9 cellular contexts compared by ENCODE assay signal in the genomic region with DNA sequence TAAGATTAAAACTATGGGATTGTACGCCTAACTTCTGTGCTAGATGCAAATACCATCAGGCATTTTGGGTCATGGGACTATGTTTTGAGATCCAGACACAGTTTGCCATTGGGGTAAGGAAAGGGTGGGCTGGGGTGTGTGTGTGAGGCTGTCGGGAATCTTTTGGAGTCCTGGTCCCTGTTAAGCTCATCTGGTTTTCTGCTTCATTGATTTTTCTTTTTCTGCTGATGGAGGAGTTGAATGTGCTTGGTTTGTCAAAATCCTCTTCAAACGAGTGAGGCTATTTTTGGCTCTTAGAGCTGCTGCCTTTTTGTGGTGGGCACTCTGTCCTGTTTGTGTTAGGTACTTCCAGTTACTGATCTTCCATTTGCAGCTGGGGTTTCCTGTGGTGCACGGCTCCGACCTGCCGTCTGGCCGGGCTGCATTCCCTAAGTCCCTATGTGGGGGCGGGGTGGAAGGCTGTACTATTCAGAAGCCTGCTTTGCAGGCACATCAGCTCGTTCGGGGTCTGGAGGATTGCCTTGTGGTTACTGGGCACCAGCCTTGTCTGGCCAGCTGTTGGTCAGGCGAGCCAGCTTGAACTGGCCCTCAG. TPM values are rescaled to one million over a fixed set of nuclear protein-coding genes. Genes with fewer than 3 reads are reported as not detected.
DNase-seq lines count a peak whose midpoint lies in the region; ATAC-seq and TF ChIP-seq lines count a peak whose summit lies in the region.
"Had no signal": no experiment of that assay in that cellular context is flagged by ENCODE, and none has a peak within 500 bp of the region (broad histone marks: within the 10 kb centered on the region; RNA-seq: fewer than 3 reads in every experiment).

No MANE protein-coding gene starts in this region.

- TF ChIP-seq POLR2A in lower leg skin (IDR thresholded peaks at IDR 0.05) (no peak), testis (IDR thresholded peaks at IDR 0.05) (no peak)

- H3K27me3 ChIP-seq in testis: no peaks in the 10 kb centered on the region

- 12 to 16% methylated on average over 11 of the region's 11 CpGs for WGBS in lower leg skin, 2 donors
- WGBS in testis, 2 donors: 10 to 12% methylated on average over 11 of the region's 11 CpGs

- peak; percentile 42 for DNase-seq in A172 (ENCODE audit: low spot score)
- peak; percentile 75 for DNase-seq in GDM1 (lab: John Stamatoyannopoulos, UW)
- peak; percentile 47 for DNase-seq in OCI-M1 (lab: John Stamatoyannopoulos, UW)
- peak; percentile 76 for DNase-seq in dermis blood vessel endothelial cell
- no peak for DNase-seq in lower leg skin (ENCODE audit: low spot score in 2 of 2)
- peak; percentile 81 for DNase-seq in testis

- H3K4me1 ChIP-seq in testis: peaks cover 47% of the 10 kb centered on the region

- H3K4me3 ChIP-seq in lower leg skin (ENCODE audit: low read depth, poor library complexity, severe bottlenecking) (peak overlapping the region; percentile 20), testis (no peak overlapping the region)
- H3K4me3 ChIP-seq: HAP-1 had no signal

- no peaks in the 10 kb centered on the region for H3K9me3 ChIP-seq in testis

- H3K36me3 ChIP-seq in testis (ENCODE audit: low read depth, missing control alignments): no peaks in the 10 kb centered on the region
- H3K36me3 ChIP-seq: HAP-1 had no signal

- no peak overlapping the region for H3K27ac ChIP-seq in testis

- ATAC-seq in GM18909 (IDR thresholded peaks at IDR 0.05; ENCODE audit: poor library complexity, unreplicated experiment): no peak
- ATAC-seq in HG02571 (IDR thresholded peaks at IDR 0.05; ENCODE audit: unreplicated experiment): no peak

- intact Hi-C loops in lower leg skin (cut with DNase I; ENCODE audit: low total_unique reads) (no loop called here), testis (cut with DNase I; ENCODE audit: low total_unique reads) (no loop called here)

- no peak for TF ChIP-seq CTCF in lower leg skin (IDR thresholded peaks at IDR 0.05)
- no peak for TF ChIP-seq CTCF in testis (IDR thresholded peaks at IDR 0.05)

RNA-seq across cellular contexts. Expression of a gene that starts 2.9 kb away (rescaled TPM):
- 12.1 and 28.1 TPM in 2 replicates for total RNA-seq in A172 (2014; rRNA removed; shearing (Covaris generic))
- 186 and 288 TPM in 2 replicates for total RNA-seq in dermis blood vessel endothelial cell
- total RNA-seq in lower leg skin: 100 to 1,000 TPM in 1 of 4 donors, 10 to 100 TPM in 3; 70.5 to 102 (median 84.1) TPM
- total RNA-seq in testis: 100 to 1,000 TPM; 105 to 108 TPM
- polyA plus RNA-seq in testis (ENCODE audit: insufficient read depth, low read depth, low replicate concordance): 52.5 TPM

RNA-seq across cellular contexts. Expression of a gene that starts 37.9 kb away (rescaled TPM):
- 6.1 and 6.6 TPM in 2 replicates for total RNA-seq in A172 (2014; rRNA removed; shearing (Covaris generic))
- total RNA-seq in dermis blood vessel endothelial cell (0.34 and 0.70 TPM in 2 replicates), lower leg skin (1 to 10 TPM; 1.2 to 3.6 (median 1.8) TPM), testis (1 to 10 TPM; 7.4 to 7.5 TPM)
- 11.1 TPM for polyA plus RNA-seq in testis (ENCODE audit: insufficient read depth, low read depth, low replicate concordance)

RNA-seq across cellular contexts. Expression of a gene that starts 41.4 kb away (rescaled TPM):
- 0.19 TPM in 1 of 2 replicates, not detected in the other for total RNA-seq in A172 (2014; rRNA removed; shearing (Covaris generic))
- total RNA-seq in dermis blood vessel endothelial cell (0.17 and 0.23 TPM in 2 replicates), lower leg skin (1 to 10 TPM in 2 of 4 donors, not detected in 2; 1.1 to 1.7 TPM), testis (10 to 100 TPM; 12.1 to 22.8 TPM)
- polyA plus RNA-seq in testis (ENCODE audit: insufficient read depth, low read depth, low replicate concordance): 45.4 TPM

Comparison
In these comparisons a context has a peak if more than half of its experiments do, and no peak if none do; other contexts are left out.
1. DNase-seq: peak in A172 (single experiment), GDM1 (single experiment), OCI-M1 (single experiment), dermis blood vessel endothelial cell (single experiment) and testis (single experiment); none in lower leg skin (0 of 2).
2. RNA of a gene that starts 41.4 kb away (total RNA-seq): 12.1 to 22.8 TPM in testis; 1.1 to 1.7 TPM in lower leg skin, 0.17 to 0.23 TPM in dermis blood vessel endothelial cell and 0.19 TPM in A172; every median in the first group is over 4 times any median in the second.